ENCODE assay signal across 1 cellular context in genomic region chr3:192563417-192563816, GRCh38.
TF ChIP-seq lines count a peak whose summit lies in the region.

No MANE protein-coding gene starts in this region.

TF ChIP-seq in HepG2, 621 proteins besides CTCF, POLR2A, EP300 and RAD21 (continued from another document):
- TF ChIP-seq MYPOP (CRISPR knock-in tag; IDR thresholded peaks at IDR 0.05) (no peak), REST (IDR thresholded peaks at IDR 0.05; ENCODE audit: borderline replicate concordance in 1 of 2, low read depth in 1 of 2, low read length in 2 of 2) (no peak), CBFB (CRISPR knock-in tag; IDR thresholded peaks at IDR 0.05) (no peak), MNT (IDR thresholded peaks at IDR 0.05) (no peak), MAFK (conservative IDR thresholded peaks at IDR 0.05 in 1 of 2, IDR thresholded peaks at IDR 0.05 in 1 of 2; ENCODE audit: low read length in 2 of 2) (peak; percentile 42 to 71; a peak in 3 of 4 replicates), MAFF (IDR thresholded peaks at IDR 0.05; ENCODE audit: low read depth, low read length) (peak; percentile 50; the same call in 1 of the 2 replicates)
